In the genomic region with DNA sequence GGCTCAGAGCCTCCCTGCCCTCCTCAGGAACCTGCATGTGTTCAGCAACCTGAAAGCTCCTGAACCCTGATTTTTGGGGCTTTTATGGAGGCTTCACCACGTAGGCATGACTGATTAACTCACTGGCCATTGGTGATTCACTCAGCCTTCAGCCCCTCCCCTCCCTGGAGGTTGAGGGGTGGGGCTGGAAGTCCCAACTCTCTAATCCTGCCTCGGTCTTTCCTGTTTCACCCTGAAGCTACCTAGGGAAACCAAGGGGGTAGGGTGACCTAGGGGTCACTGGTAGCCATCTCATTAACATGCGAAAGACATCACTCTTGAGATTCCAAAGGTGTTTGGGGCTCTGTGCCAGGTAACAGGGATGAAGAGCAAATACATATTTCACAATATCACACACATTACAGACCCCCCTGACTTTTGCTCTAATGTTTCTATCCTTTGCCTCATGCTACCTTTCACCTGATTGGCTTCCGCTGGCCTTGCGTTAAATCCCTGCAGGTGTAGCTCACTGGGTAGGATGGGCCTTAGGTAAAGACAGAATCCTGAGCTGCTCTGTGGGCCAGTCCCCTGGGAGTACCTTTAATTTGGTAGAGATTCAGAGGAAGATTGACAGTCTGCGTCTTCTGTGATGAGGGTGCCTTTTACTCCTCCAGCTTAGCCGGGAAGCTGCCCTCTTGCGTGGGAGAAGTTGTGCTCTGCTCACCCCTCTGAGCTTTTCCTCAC, we compare ENCODE assay signal across 18 cellular contexts.
DNase-seq lines count a peak whose midpoint lies in the region; TF ChIP-seq lines count a peak whose summit lies in the region.
"Had no signal": no experiment of that assay in that cellular context is flagged by ENCODE, and none has a peak within 500 bp of the region (broad histone marks: within the 10 kb centered on the region; RNA-seq: fewer than 3 reads in every experiment).

No MANE protein-coding gene starts in this region.

- H3K36me3 ChIP-seq in endodermal cell (ENCODE audit: control insufficient read depth, insufficient read depth, low read length) (no peaks in the 10 kb centered on the region), Karpas-422 (ENCODE audit: insufficient read depth, low read length) (no peaks in the 10 kb centered on the region)
- H3K36me3 ChIP-seq: SJSA1 had no signal

- H3K9me3 ChIP-seq in endodermal cell (ENCODE audit: control insufficient read depth, low read length) (peaks cover 5% of the 10 kb centered on the region), Karpas-422 (ENCODE audit: low read length) (no peaks in the 10 kb centered on the region)
- H3K9me3 ChIP-seq: SJSA1 had no signal

- H3K4me3 Mint-ChIP-seq in endodermal cell (no peak overlapping the region), nephron progenitor cell (no peak overlapping the region)

- no peak overlapping the region for H2AFZ ChIP-seq in Karpas-422 (ENCODE audit: low read length)
- H2AFZ ChIP-seq: PC-9 had no signal

- no peaks in the 10 kb centered on the region for H3K27me3 ChIP-seq in endodermal cell (ENCODE audit: control insufficient read depth, insufficient read depth, low read length, poor library complexity, severe bottlenecking)
- no peaks in the 10 kb centered on the region for H3K27me3 ChIP-seq in Karpas-422 (ENCODE audit: low read length)
- H3K27me3 ChIP-seq: SJSA1 had no signal

- intact Hi-C loops in cardiac septum (cut with DNase I), result no loop called here

- H3K4me1 Mint-ChIP-seq in endodermal cell, result peaks cover 33% of the 10 kb centered on the region
- peaks cover 64% of the 10 kb centered on the region for H3K4me1 Mint-ChIP-seq in nephron progenitor cell

- H3K9me2 ChIP-seq in Karpas-422 (replicated peaks; ENCODE audit: insufficient read depth, low read length), result no peaks in the 10 kb centered on the region

- WGBS in endodermal cell (ENCODE audit: insufficient coverage in 1 of 2, insufficient read length in 1 of 2), 2 experiments, result 84% methylated on average over 4 to 8 of the region's 8 CpGs

- no peak overlapping the region for H3K9ac ChIP-seq in endodermal cell (ENCODE audit: extremely low read depth, low read length, poor library complexity, severe bottlenecking)
- no peak overlapping the region for H3K9ac ChIP-seq in Karpas-422 (ENCODE audit: low read length)

- DNase-seq in ELF-1 (ENCODE audit: low read depth, low spot score) (peak; percentile 27), NCI-H82 (lab: John Stamatoyannopoulos, UW) (peak; percentile 36), endodermal cell (peak; percentile 61), nephron progenitor cell (no peak), Karpas-422 (no peak), cardiac septum (ENCODE audit: low spot score) (no peak), SHP77 treated with DMSO at 0.1 percent for 48 hours (lab: John Stamatoyannopoulos, UW) (no peak)
- no peak for DNase-seq in stimulated activated naive CD4-positive, alpha-beta T cell (lab: John Stamatoyannopoulos, UW)
- DNase-seq: DMS79, KG1, NCI-H1417 treated with DMSO at 0.1 percent for 48 hours, NCI-H187 treated with DMSO at 0.1 percent for 48 hours, NCI-H2227 treated with DMSO at 0.1 percent for 48 hours, NCI-H510A treated with DMSO at 0.1 percent for 48 hours, NCI-H774, PC-9 had no signal

- no peaks in the 10 kb centered on the region for H3K36me3 Mint-ChIP-seq in endodermal cell (ENCODE audit: low read depth)
- peaks cover 12% of the 10 kb centered on the region for H3K36me3 Mint-ChIP-seq in nephron progenitor cell (ENCODE audit: low read depth)

- H3K9me3 Mint-ChIP-seq in endodermal cell (peaks cover 8% of the 10 kb centered on the region), nephron progenitor cell (peaks cover 32% of the 10 kb centered on the region)

- no peak overlapping the region for H3K4me3 ChIP-seq in endodermal cell (ENCODE audit: low read length)
- H3K4me3 ChIP-seq in Karpas-422 (ENCODE audit: low read length), result no peak overlapping the region
- H3K4me3 ChIP-seq: PC-9, SJSA1 had no signal

- H3K27me3 Mint-ChIP-seq in endodermal cell (ENCODE audit: insufficient read depth) (no peaks in the 10 kb centered on the region), nephron progenitor cell (ENCODE audit: low read depth, poor library complexity) (peaks cover 6% of the 10 kb centered on the region)

- TF ChIP-seq CTCF in endodermal cell (conservative IDR thresholded peaks at IDR 0.05) (no peak), nephron progenitor cell (IDR thresholded peaks at IDR 0.05) (no peak)

- H3K4me1 ChIP-seq in endodermal cell (ENCODE audit: control insufficient read depth, insufficient read depth, low read length), result no peaks in the 10 kb centered on the region
- H3K4me1 ChIP-seq in Karpas-422 (ENCODE audit: low read length), result peaks cover 6% of the 10 kb centered on the region; the same call in 1 of the 2 replicates
- H3K4me1 ChIP-seq: SJSA1 had no signal

- no peak overlapping the region for H3K27ac Mint-ChIP-seq in endodermal cell
- peak overlapping the region; percentile 15 for H3K27ac Mint-ChIP-seq in nephron progenitor cell

- no peaks in the 10 kb centered on the region for H4K20me1 ChIP-seq in Karpas-422 (ENCODE audit: insufficient read depth, low read depth, low read length)

- H3K4me2 ChIP-seq in Karpas-422 (ENCODE audit: low read depth, low read length, poor library complexity, severe bottlenecking), result no peak overlapping the region
- H3K4me2 ChIP-seq: PC-9 had no signal

- no peaks in the 10 kb centered on the region for H3K79me2 ChIP-seq in Karpas-422 (ENCODE audit: low read length)

- H3K27ac ChIP-seq in endodermal cell (ENCODE audit: low read depth, low read length) (no peak overlapping the region), Karpas-422 (ENCODE audit: low read length) (no peak overlapping the region)
- H3K27ac ChIP-seq: C4-2B, PC-9, SJSA1 had no signal

Comparison
In these comparisons a context has a peak if more than half of its experiments do, and no peak if none do; other contexts are left out.
1. DNase-seq: peak in ELF-1 (single experiment), NCI-H82 (single experiment) and endodermal cell (single experiment); none in nephron progenitor cell (single experiment), stimulated activated naive CD4-positive, alpha-beta T cell (0 of 6), Karpas-422 (single experiment), cardiac septum (single experiment) and SHP77 treated with DMSO at 0.1 percent for 48 hours (single experiment).